Comparison of ENCODE assay signal across 10 cellular contexts in genomic region chr5:92552206-92553160, GRCh38.
DNase-seq lines count a peak whose midpoint lies in the region; TF ChIP-seq lines count a peak whose summit lies in the region.
"Had no signal": no experiment of that assay in that cellular context is flagged by ENCODE, and none has a peak within 500 bp of the region (broad histone marks: within the 10 kb centered on the region; RNA-seq: fewer than 3 reads in every experiment).

No MANE protein-coding gene starts in this region.

- BruUV-seq in Caco-2 (replicated peaks; lab: Mats Ljungman, UMichigan): no TSS peak

- H3K79me2 ChIP-seq in SK-N-SH (ENCODE audit: insufficient read depth): no peaks in the 10 kb centered on the region

- no peaks in the 10 kb centered on the region for H3K27me3 ChIP-seq in SK-N-SH (ENCODE audit: insufficient read depth)
- no peaks in the 10 kb centered on the region for H3K27me3 ChIP-seq in Caco-2 (replicated peaks; ENCODE audit: control insufficient read depth, insufficient read depth, low read length)

- no peaks in the 10 kb centered on the region for H3K9me3 Mint-ChIP-seq in Caco-2 (ENCODE audit: unreplicated experiment)
- H3K9me3 Mint-ChIP-seq: activated B cell treated with CpG ODN at 0.5 μM for 24 hours had no signal

- no peaks in the 10 kb centered on the region for H3K27me3 Mint-ChIP-seq in Caco-2 (ENCODE audit: insufficient read depth, unreplicated experiment)
- H3K27me3 Mint-ChIP-seq: activated B cell treated with CpG ODN at 0.5 μM for 24 hours had no signal

- peak; percentile 41 to 85; a peak in 1 of 4 replicates for TF ChIP-seq EP300 in SK-N-SH (IDR thresholded peaks at IDR 0.05; ENCODE audit: borderline replicate concordance in 1 of 2, low read depth in 1 of 2, low read length in 1 of 2)

- H3K4me1 ChIP-seq in SK-N-SH (ENCODE audit: control insufficient read depth in 1 of 2, insufficient read depth in 2 of 2, low read depth in 1 of 2, low read length in 1 of 2): peaks cover 0 to 5% of the 10 kb centered on the region in 2 experiments; a peak in 2 of 4 replicates
- H3K4me1 ChIP-seq in Caco-2: no peaks in the 10 kb centered on the region

- H3K9me2 ChIP-seq in SK-N-SH: no peaks in the 10 kb centered on the region

- H3K4me3 ChIP-seq in AG09309 (ENCODE audit: control insufficient read depth, low read depth, low read length) (no peak overlapping the region), SK-N-SH (ENCODE audit: low read depth in 2 of 2, low read length in 1 of 2) (peak overlapping the region; percentile 6 to 15; a peak in 2 of 4 replicates), Caco-2 (ENCODE audit: low read depth, low read length) (no peak overlapping the region)

- peak overlapping the region; percentile 59; the same call in 1 of the 2 replicates for H3K9ac ChIP-seq in SK-N-SH

- CTCF ChIA-PET in SK-N-SH (lab: Yijun Ruan, JAX): interaction anchor here (1.0 kb wide), 1 partner anchor 26 kb away, joined by 6 read pairs; no protein-coding TSS in a partner anchor
- CTCF ChIA-PET in Caco-2 (lab: Charles Lee): no interaction called here

- DNase-seq in AG09309 (ENCODE audit: low read depth): peak; percentile 100
- DNase-seq in HT1080 (ENCODE audit: low read depth): peak; percentile 88
- DNase-seq in SK-N-SH: peak; percentile 5
- peak; percentile 32 for DNase-seq in hepatic stellate cell (ENCODE audit: low spot score)
- DNase-seq in activated T-cell treated with anti-CD3 and anti-CD28 coated beads, Interleukin-2, amount 50 U/mL, for 1 hour: no peak
- no peak for DNase-seq in NCI-H524 (lab: John Stamatoyannopoulos, UW)
- DNase-seq in Caco-2: no peak
- DNase-seq in effector CD8-positive, alpha-beta T cell (lab: John Stamatoyannopoulos, UW): no peak
- DNase-seq: activated B cell treated with CpG ODN at 0.5 μM for 24 hours, right cardiac atrium had no signal

- peaks cover 21% of the 10 kb centered on the region for H3F3A ChIP-seq in SK-N-SH (replicated peaks; ENCODE audit: insufficient read depth)

- no peaks in the 10 kb centered on the region for H3K36me3 ChIP-seq in SK-N-SH (replicated peaks in 1 of 2; ENCODE audit: control insufficient read depth in 1 of 2, insufficient read depth in 2 of 2, low read length in 1 of 2)
- no peaks in the 10 kb centered on the region for H3K36me3 ChIP-seq in Caco-2 (ENCODE audit: control insufficient read depth, insufficient read depth, low read length)

- H3K9me3 ChIP-seq in SK-N-SH (no peaks in the 10 kb centered on the region), Caco-2 (no peaks in the 10 kb centered on the region)

- WGBS in SK-N-SH (ENCODE audit: low lambda C conversion rate): 13% methylated on average over 8 of the region's 8 CpGs

- no peak overlapping the region for H3K4me3 Mint-ChIP-seq in Caco-2 (ENCODE audit: unreplicated experiment)
- H3K4me3 Mint-ChIP-seq: activated B cell treated with CpG ODN at 0.5 μM for 24 hours had no signal

- H3K27ac ChIP-seq in SK-N-SH (ENCODE audit: low read depth in 2 of 2, low read length in 1 of 2): peak overlapping the region; percentile 58 to 95; a peak in 3 of 4 replicates

- H3K27ac Mint-ChIP-seq in Caco-2 (ENCODE audit: unreplicated experiment): no peak overlapping the region
- H3K27ac Mint-ChIP-seq: activated B cell treated with CpG ODN at 0.5 μM for 24 hours had no signal

- no peaks in the 10 kb centered on the region for H3K36me3 Mint-ChIP-seq in Caco-2 (ENCODE audit: insufficient read depth, unreplicated experiment)

- H3K4me2 ChIP-seq in SK-N-SH: peak overlapping the region; percentile 36

- no peak for TF ChIP-seq RAD21 in SK-N-SH (IDR thresholded peaks at IDR 0.05; ENCODE audit: low read length)

- no peaks in the 10 kb centered on the region for H3K4me1 Mint-ChIP-seq in Caco-2 (ENCODE audit: low read depth, unreplicated experiment)
- H3K4me1 Mint-ChIP-seq: activated B cell treated with CpG ODN at 0.5 μM for 24 hours had no signal

- intact Hi-C loops in Caco-2 (cut with micrococcal nuclease; ENCODE audit: unreplicated experiment): no loop called here

- POLR2A ChIA-PET in SK-N-SH (lab: Yijun Ruan, JAX): no interaction called here
- POLR2A ChIA-PET in Caco-2 (lab: Charles Lee): no interaction called here

- H2AFZ ChIP-seq in SK-N-SH (ENCODE audit: low read depth): peak overlapping the region; percentile 62; the same call in 1 of the 2 replicates

- H4K20me1 ChIP-seq in SK-N-SH (ENCODE audit: insufficient read depth): no peaks in the 10 kb centered on the region

- TF ChIP-seq CTCF in AG09309 (IDR thresholded peaks at IDR 0.05; ENCODE audit: control insufficient read depth, insufficient read depth, low read depth, low read length, missing control alignments) (no peak), SK-N-SH (IDR thresholded peaks at IDR 0.05) (no peak), Caco-2 (IDR thresholded peaks at IDR 0.05; ENCODE audit: insufficient read depth in 1 of 2, low read depth in 1 of 2, low read length in 1 of 2, severe bottlenecking in 1 of 2, unreplicated experiment in 1 of 2) (no peak)

TF ChIP-seq in SK-N-SH, 30 proteins besides CTCF, POLR2A, EP300 and RAD21:
- TF ChIP-seq NFIC (IDR thresholded peaks at IDR 0.05; ENCODE audit: borderline replicate concordance) (peak; percentile 79), RCOR1 (IDR thresholded peaks at IDR 0.05; ENCODE audit: low read length) (no peak), TAF1 (IDR thresholded peaks at IDR 0.05; ENCODE audit: borderline replicate concordance, low read depth, low read length) (0 out of 2 replicates have a peak, but pooled peaks have one; percentile 16), GATA2 (CRISPR knock-in tag; IDR thresholded peaks at IDR 0.05) (no peak), POLR2AphosphoS5 (IDR thresholded peaks at IDR 0.05; ENCODE audit: low read depth, low read length) (peak; percentile 13; the same call in 1 of the 2 replicates), JUND (IDR thresholded peaks at IDR 0.05) (peak; percentile 75), ELF1 (IDR thresholded peaks at IDR 0.05) (0 out of 2 replicates have a peak, but pooled peaks have one; percentile 17), RXRA (IDR thresholded peaks at IDR 0.05; ENCODE audit: borderline replicate concordance, low read depth) (peak; percentile 41; the same call in 1 of the 2 replicates), CHD2 (IDR thresholded peaks at IDR 0.05; ENCODE audit: low read length, partially characterized antibody) (no peak), TCF12 (IDR thresholded peaks at IDR 0.05) (peak; percentile 86), MEF2A (IDR thresholded peaks at IDR 0.05; ENCODE audit: borderline replicate concordance, low read depth) (peak; percentile 88; the same call in 1 of the 2 replicates), GABPA (IDR thresholded peaks at IDR 0.05; ENCODE audit: low read depth) (0 out of 2 replicates have a peak, but pooled peaks have one; percentile 20), ZBTB33 (IDR thresholded peaks at IDR 0.05; ENCODE audit: borderline replicate concordance, low read depth) (no peak), TEAD4 (IDR thresholded peaks at IDR 0.05; ENCODE audit: borderline replicate concordance, insufficient read depth) (peak; percentile 92), MAX (IDR thresholded peaks at IDR 0.05; ENCODE audit: low read depth) (0 out of 2 replicates have a peak, but pooled peaks have one; percentile 21), PBX3 (IDR thresholded peaks at IDR 0.05) (peak; percentile 76), FOSL2 (IDR thresholded peaks at IDR 0.05; ENCODE audit: borderline replicate concordance, low read depth) (peak; percentile 60; the same call in 1 of the 2 replicates), FOXM1 (IDR thresholded peaks at IDR 0.05; ENCODE audit: low read depth) (peak; percentile 90)

Comparison
In these comparisons a context has a peak if more than half of its experiments do, and no peak if none do; other contexts are left out.
1. DNase-seq: peak in AG09309 (single experiment), HT1080 (single experiment), SK-N-SH (single experiment) and hepatic stellate cell (single experiment); none in activated T-cell treated with anti-CD3 and anti-CD28 coated beads, Interleukin-2, amount 50 U/mL, for 1 hour (single experiment), NCI-H524 (0 of 2), Caco-2 (0 of 2) and effector CD8-positive, alpha-beta T cell (single experiment).
2. H3K4me3 ChIP-seq: peak in SK-N-SH (2 of 2); none in AG09309 (single experiment) and Caco-2 (single experiment).